Comparison of ENCODE assay signal across 1 cellular context in the genomic region with DNA sequence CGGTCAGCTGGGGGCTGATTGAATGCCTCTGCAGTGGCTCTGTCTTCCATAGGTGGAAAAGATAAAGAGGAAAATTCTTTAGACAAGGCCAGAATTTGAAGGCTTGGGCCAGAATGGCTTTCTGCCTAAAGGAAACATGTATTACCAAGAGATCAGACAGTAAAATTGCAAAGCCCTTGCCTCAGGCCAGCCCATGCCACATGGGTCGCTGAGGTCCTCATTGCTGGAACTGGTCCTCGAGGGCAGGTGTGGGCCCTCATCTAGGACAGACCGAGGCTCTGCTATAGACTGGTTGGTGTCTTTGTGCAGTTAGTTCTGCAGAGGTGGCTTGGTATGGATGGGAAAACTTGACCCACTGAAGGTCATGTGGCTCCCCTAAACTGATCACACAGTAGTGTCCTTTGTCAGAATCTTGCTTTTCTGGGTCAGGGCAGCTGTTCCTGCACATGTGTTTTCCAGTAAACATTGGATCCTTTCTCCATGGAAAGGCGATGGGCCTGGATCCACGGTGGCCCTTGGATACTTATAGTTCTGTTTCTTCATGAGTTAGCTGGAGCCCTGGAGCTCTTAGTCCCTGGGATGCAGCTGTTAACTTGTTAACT.
TF ChIP-seq lines count a peak whose summit lies in the region.

No MANE protein-coding gene starts in this region.

TF ChIP-seq in H1, 55 proteins besides CTCF, POLR2A, EP300 and RAD21 (continued from another document):
- no peak for TF ChIP-seq SIX5 (IDR thresholded peaks at IDR 0.05; ENCODE audit: low read depth, low read length)
- no peak for TF ChIP-seq CHD1 (IDR thresholded peaks at IDR 0.05; ENCODE audit: low read depth, low read length)
- TF ChIP-seq CHD2 (IDR thresholded peaks at IDR 0.05; ENCODE audit: low read length): no peak
- no peak for TF ChIP-seq RNF2 (IDR thresholded peaks at IDR 0.05; ENCODE audit: borderline replicate concordance, low read depth, low read length, missing control alignments, poor library complexity, severe bottlenecking)
- no peak for TF ChIP-seq CTBP2 (IDR thresholded peaks at IDR 0.05; ENCODE audit: borderline replicate concordance, insufficient read depth, insufficient read length, low read length)
- TF ChIP-seq TAF7 (optimal IDR thresholded peaks at IDR 0.05; ENCODE audit: borderline replicate concordance, low read depth, low read length): no peak
- no peak for TF ChIP-seq KDM5A (IDR thresholded peaks at IDR 0.05; ENCODE audit: low read length)
- no peak for TF ChIP-seq ASH2L (IDR thresholded peaks at IDR 0.05; ENCODE audit: low read length)
- no peak for TF ChIP-seq KDM1A (IDR thresholded peaks at IDR 0.05; ENCODE audit: borderline replicate concordance, low read length)
TF ChIP-seq in H1: peak in this region for 0.
